Comparison of ENCODE assay signal across 8 cellular contexts in genomic region chr14:64823305-64823985, GRCh38. TPM values are rescaled to one million over a fixed set of nuclear protein-coding genes. Genes with fewer than 3 reads are reported as not detected.
DNase-seq lines count a peak whose midpoint lies in the region; ATAC-seq and TF ChIP-seq lines count a peak whose summit lies in the region.

No MANE protein-coding gene starts in this region.

- H3K36me3 Mint-ChIP-seq in activated CD4-positive, alpha-beta memory T cell treated with anti-CD3 and anti-CD28 coated beads for 36 hours: no peaks in the 10 kb centered on the region

- DNase-seq in EL (peak; percentile 75), NCI-H748 (lab: John Stamatoyannopoulos, UW; ENCODE audit: unreplicated experiment) (peak; percentile 74), dorsolateral prefrontal cortex (peak; percentile 58 to 85 (median 68)), medulla oblongata (ENCODE audit: extremely low spot score) (peak; percentile 71), GF-D8 (lab: John Stamatoyannopoulos, UW) (no peak)
- DNase-seq in activated CD4-positive, alpha-beta memory T cell treated with anti-CD3 and anti-CD28 coated beads for 36 hours: peak; percentile 80
- DNase-seq in stimulated activated CD8-positive, alpha-beta memory T cell treated with anti-CD3 and anti-CD28 coated beads, Interleukin-15, amount 100 ng/mL, for 1 hour (ENCODE audit: low read depth): peak; percentile 17

- POLR2A ChIA-PET in activated CD4-positive, alpha-beta memory T cell treated with anti-CD3 and anti-CD28 coated beads for 36 hours (lab: Charles Lee): interaction anchor here (0.6 to 1.7 kb wide), 3 partner anchors 68 to 117 kb away, joined by 3 to 7 read pairs (median 5); no protein-coding TSS in a partner anchor

- no peak overlapping the region for H3K27ac Mint-ChIP-seq in activated CD4-positive, alpha-beta memory T cell treated with anti-CD3 and anti-CD28 coated beads for 36 hours

- TF ChIP-seq CTCF in dorsolateral prefrontal cortex (IDR thresholded peaks at IDR 0.05 in 54 of 56, conservative IDR thresholded peaks at IDR 0.05 in 2 of 56; ENCODE audit: low read depth in 1 of 56, partially characterized antibody in 56 of 56): peak; percentile 39 to 89 (median 74)

- peak overlapping the region in 3 of 59 donors; percentile 13 to 72 (median 18) for H3K27ac ChIP-seq in dorsolateral prefrontal cortex

- peaks cover 3% of the 10 kb centered on the region for H3K27me3 Mint-ChIP-seq in activated CD4-positive, alpha-beta memory T cell treated with anti-CD3 and anti-CD28 coated beads for 36 hours

- no peaks in the 10 kb centered on the region for H3K4me1 Mint-ChIP-seq in activated CD4-positive, alpha-beta memory T cell treated with anti-CD3 and anti-CD28 coated beads for 36 hours (ENCODE audit: low read depth)

- no peaks in the 10 kb centered on the region for H3K9me3 Mint-ChIP-seq in activated CD4-positive, alpha-beta memory T cell treated with anti-CD3 and anti-CD28 coated beads for 36 hours

- peak overlapping the region in 33 of 59 donors; percentile 1 to 54 (median 32) for H3K4me3 ChIP-seq in dorsolateral prefrontal cortex

- peak; percentile 50 for ATAC-seq in HG03045 (IDR thresholded peaks at IDR 0.05; ENCODE audit: unreplicated experiment)

- no peak overlapping the region for H3K4me3 Mint-ChIP-seq in activated CD4-positive, alpha-beta memory T cell treated with anti-CD3 and anti-CD28 coated beads for 36 hours

- intact Hi-C loops in activated CD4-positive, alpha-beta memory T cell treated with anti-CD3 and anti-CD28 coated beads for 36 hours (cut with micrococcal nuclease): loop anchor here (1.0 to 5.0 kb wide), 2 partner anchors 69 to 160 kb away; no protein-coding TSS in a partner anchor
- intact Hi-C loops in dorsolateral prefrontal cortex (cut with DNase I): loop anchor here in 1 of 2 donors (5.0 to 10.0 kb wide), 2 partner anchors 69 to 161 kb away; partner anchors contain the start of gene FNTB

- CTCF ChIA-PET in activated CD4-positive, alpha-beta memory T cell treated with anti-CD3 and anti-CD28 coated beads for 36 hours (lab: Charles Lee): interaction anchor here (0.5 to 11.4 kb wide), 50 partner anchors 9 to 214 kb away, joined by 3 to 288 read pairs (median 5); partner anchors contain the start of genes FNTB and SPTB

- H3K27me3 ChIP-seq in dorsolateral prefrontal cortex: no peaks in the 10 kb centered on the region

RNA-seq across cellular contexts. Expression of gene SPTB, which starts 56.3 kb away (rescaled TPM):
- total RNA-seq in activated CD4-positive, alpha-beta memory T cell treated with anti-CD3 and anti-CD28 coated beads for 36 hours: under 1 TPM; 0.57 to 0.70 TPM
- 10 to 100 TPM in 119 of 120 experiments, 1 to 10 TPM in 1; 6.7 to 55.4 (median 33.1) TPM for total RNA-seq in dorsolateral prefrontal cortex

Comparison
In these comparisons a context has a peak if more than half of its experiments do, and no peak if none do; other contexts are left out.
1. RNA of gene SPTB, which starts 56.3 kb away (total RNA-seq): 6.7 to 55.4 TPM in dorsolateral prefrontal cortex; 0.57 to 0.70 TPM in activated CD4-positive, alpha-beta memory T cell treated with anti-CD3 and anti-CD28 coated beads for 36 hours; every median in the first group is over 4 times any median in the second.